Comparison of ENCODE assay signal across 1 cellular context in the genomic region with DNA sequence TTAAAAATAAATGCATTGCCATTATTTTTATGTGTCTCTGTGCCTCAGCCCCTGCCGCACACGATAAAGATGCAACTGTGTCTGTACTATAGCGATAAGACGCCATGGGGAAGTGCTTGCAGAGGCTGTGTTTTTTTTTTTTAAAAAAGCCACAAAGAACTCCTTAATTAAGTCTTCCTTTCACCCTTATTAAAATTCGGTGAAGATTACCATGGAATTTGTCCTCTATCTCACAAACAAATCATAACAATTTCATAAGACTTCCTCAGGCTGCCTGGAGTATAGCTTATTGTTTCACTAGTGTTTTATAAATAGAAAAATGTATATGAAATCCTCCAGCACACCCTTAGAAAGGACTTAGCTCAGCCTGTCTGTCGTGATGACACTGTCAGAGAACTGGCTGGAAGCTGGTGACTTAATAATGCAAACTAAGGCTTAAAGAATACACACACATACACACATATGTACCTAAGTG.
TF ChIP-seq lines count a peak whose summit lies in the region.

No MANE protein-coding gene starts in this region.

TF ChIP-seq in K562, 482 proteins besides CTCF, POLR2A, EP300 and RAD21 (continued from another document and continues in another):
- TF ChIP-seq ARID3A (IDR thresholded peaks at IDR 0.05; ENCODE audit: borderline replicate concordance, low read depth, low read length), result peak; percentile 99
- TF ChIP-seq ZNF12 (CRISPR knock-in tag; IDR thresholded peaks at IDR 0.05), result no peak
- TF ChIP-seq, protein P1, sequence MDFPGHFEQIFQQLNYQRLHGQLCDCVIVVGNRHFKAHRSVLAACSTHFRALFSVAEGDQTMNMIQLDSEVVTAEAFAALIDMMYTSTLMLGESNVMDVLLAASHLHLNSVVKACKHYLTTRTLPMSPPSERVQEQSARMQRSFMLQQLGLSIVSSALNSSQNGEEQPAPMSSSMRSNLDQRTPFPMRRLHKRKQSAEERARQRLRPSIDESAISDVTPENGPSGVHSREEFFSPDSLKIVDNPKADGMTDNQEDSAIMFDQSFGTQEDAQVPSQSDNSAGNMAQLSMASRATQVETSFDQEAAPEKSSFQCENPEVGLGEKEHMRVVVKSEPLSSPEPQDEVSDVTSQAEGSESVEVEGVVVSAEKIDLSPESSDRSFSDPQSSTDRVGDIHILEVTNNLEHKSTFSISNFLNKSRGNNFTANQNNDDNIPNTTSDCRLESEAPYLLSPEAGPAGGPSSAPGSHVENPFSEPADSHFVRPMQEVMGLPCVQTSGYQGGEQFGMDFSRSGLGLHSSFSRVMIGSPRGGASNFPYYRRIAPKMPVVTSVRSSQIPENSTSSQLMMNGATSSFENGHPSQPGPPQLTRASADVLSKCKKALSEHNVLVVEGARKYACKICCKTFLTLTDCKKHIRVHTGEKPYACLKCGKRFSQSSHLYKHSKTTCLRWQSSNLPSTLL (IDR thresholded peaks at IDR 0.05), result no peak
- TF ChIP-seq SRSF9 (IDR thresholded peaks at IDR 0.05; ENCODE audit: borderline replicate concordance, low read depth, low read length), result no peak
- no peak for TF ChIP-seq CHAMP1 (IDR thresholded peaks at IDR 0.05)
- no peak for TF ChIP-seq ZNF785 (CRISPR knock-in tag; IDR thresholded peaks at IDR 0.05)
- TF ChIP-seq ESRRB (CRISPR knock-in tag; IDR thresholded peaks at IDR 0.05; ENCODE audit: borderline replicate concordance), result no peak
- TF ChIP-seq TAL1 (IDR thresholded peaks at IDR 0.05), result peak; percentile 99
- no peak for TF ChIP-seq BRD9 (IDR thresholded peaks at IDR 0.05; ENCODE audit: low read depth, partially characterized antibody)
- TF ChIP-seq LARP7 (IDR thresholded peaks at IDR 0.05), result no peak
- peak; percentile 98 for TF ChIP-seq DPF2 (IDR thresholded peaks at IDR 0.05)
- no peak for TF ChIP-seq E2F6 (IDR thresholded peaks at IDR 0.05; ENCODE audit: borderline replicate concordance in 1 of 2, extremely low read depth in 1 of 2, insufficient read depth in 1 of 2, insufficient read length in 1 of 2, low read depth in 1 of 2, low read length in 1 of 2, poor library complexity in 1 of 2, severe bottlenecking in 1 of 2)
- TF ChIP-seq ILK (tag; IDR thresholded peaks at IDR 0.05; ENCODE audit: borderline replicate concordance, low read depth), result no peak
- no peak for TF ChIP-seq BRF1 (IDR thresholded peaks at IDR 0.05; ENCODE audit: borderline replicate concordance, extremely low read depth, insufficient read length)
- TF ChIP-seq SP1 (CRISPR knock-in tag; IDR thresholded peaks at IDR 0.05), result no peak
- no peak for TF ChIP-seq STAT6 (CRISPR knock-in tag; IDR thresholded peaks at IDR 0.05)
- no peak for TF ChIP-seq ZNF512 (tag; IDR thresholded peaks at IDR 0.05)
- TF ChIP-seq, protein P2, sequence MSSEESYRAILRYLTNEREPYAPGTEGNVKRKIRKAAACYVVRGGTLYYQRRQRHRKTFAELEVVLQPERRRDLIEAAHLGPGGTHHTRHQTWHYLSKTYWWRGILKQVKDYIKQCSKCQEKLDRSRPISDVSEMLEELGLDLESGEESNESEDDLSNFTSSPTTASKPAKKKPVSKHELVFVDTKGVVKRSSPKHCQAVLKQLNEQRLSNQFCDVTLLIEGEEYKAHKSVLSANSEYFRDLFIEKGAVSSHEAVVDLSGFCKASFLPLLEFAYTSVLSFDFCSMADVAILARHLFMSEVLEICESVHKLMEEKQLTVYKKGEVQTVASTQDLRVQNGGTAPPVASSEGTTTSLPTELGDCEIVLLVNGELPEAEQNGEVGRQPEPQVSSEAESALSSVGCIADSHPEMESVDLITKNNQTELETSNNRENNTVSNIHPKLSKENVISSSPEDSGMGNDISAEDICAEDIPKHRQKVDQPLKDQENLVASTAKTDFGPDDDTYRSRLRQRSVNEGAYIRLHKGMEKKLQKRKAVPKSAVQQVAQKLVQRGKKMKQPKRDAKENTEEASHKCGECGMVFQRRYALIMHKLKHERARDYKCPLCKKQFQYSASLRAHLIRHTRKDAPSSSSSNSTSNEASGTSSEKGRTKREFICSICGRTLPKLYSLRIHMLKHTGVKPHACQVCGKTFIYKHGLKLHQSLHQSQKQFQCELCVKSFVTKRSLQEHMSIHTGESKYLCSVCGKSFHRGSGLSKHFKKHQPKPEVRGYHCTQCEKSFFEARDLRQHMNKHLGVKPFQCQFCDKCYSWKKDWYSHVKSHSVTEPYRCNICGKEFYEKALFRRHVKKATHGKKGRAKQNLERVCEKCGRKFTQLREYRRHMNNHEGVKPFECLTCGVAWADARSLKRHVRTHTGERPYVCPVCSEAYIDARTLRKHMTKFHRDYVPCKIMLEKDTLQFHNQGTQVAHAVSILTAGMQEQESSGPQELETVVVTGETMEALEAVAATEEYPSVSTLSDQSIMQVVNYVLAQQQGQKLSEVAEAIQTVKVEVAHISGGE (CRISPR knock-in tag; IDR thresholded peaks at IDR 0.05), result peak in 1 of 3 experiments; percentile 72; a peak in 2 of 6 replicates
- no peak for TF ChIP-seq TAF7 (tag; IDR thresholded peaks at IDR 0.05)
- TF ChIP-seq GATA2 (CRISPR knock-in tag; IDR thresholded peaks at IDR 0.05), result peak; percentile 93
- no peak for TF ChIP-seq NONO (IDR thresholded peaks at IDR 0.05; ENCODE audit: low read depth in 2 of 2, low read length in 1 of 2)
- TF ChIP-seq MEIS2 (IDR thresholded peaks at IDR 0.05; ENCODE audit: partially characterized antibody), result peak; percentile 79
- no peak for TF ChIP-seq RBM25 (IDR thresholded peaks at IDR 0.05; ENCODE audit: low read depth, low read length, severe bottlenecking)
- TF ChIP-seq SMAD1 (IDR thresholded peaks at IDR 0.05; ENCODE audit: low read depth, low read length, partially characterized antibody), result peak; percentile 76
- peak; percentile 97 for TF ChIP-seq MTA2 (IDR thresholded peaks at IDR 0.05; ENCODE audit: low read depth)
- no peak for TF ChIP-seq CHD4 (IDR thresholded peaks at IDR 0.05; ENCODE audit: insufficient read depth, insufficient replicate concordance, low read depth, low read length, poor library complexity, severe bottlenecking)
- TF ChIP-seq RBM15 (IDR thresholded peaks at IDR 0.05; ENCODE audit: insufficient read depth, low read length), result no peak
- no peak for TF ChIP-seq RBM14 (IDR thresholded peaks at IDR 0.05; ENCODE audit: borderline replicate concordance, insufficient read depth, low read depth, low read length)
- TF ChIP-seq, protein P3, sequence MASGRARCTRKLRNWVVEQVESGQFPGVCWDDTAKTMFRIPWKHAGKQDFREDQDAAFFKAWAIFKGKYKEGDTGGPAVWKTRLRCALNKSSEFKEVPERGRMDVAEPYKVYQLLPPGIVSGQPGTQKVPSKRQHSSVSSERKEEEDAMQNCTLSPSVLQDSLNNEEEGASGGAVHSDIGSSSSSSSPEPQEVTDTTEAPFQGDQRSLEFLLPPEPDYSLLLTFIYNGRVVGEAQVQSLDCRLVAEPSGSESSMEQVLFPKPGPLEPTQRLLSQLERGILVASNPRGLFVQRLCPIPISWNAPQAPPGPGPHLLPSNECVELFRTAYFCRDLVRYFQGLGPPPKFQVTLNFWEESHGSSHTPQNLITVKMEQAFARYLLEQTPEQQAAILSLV (tag; IDR thresholded peaks at IDR 0.05), result no peak
- no peak for TF ChIP-seq FOXP1 (CRISPR knock-in tag; IDR thresholded peaks at IDR 0.05)
- TF ChIP-seq SNIP1 (IDR thresholded peaks at IDR 0.05; ENCODE audit: low read depth), result no peak
- no peak for TF ChIP-seq RAD51 (IDR thresholded peaks at IDR 0.05; ENCODE audit: borderline replicate concordance, low read depth)
